1 cellular context compared by ENCODE assay signal in genomic region chr6:158575550-158575949, GRCh38.
TF ChIP-seq lines count a peak whose summit lies in the region.

No MANE protein-coding gene starts in this region.

TF ChIP-seq in WTC11, 78 proteins besides CTCF, POLR2A, EP300 and RAD21 (continued from another document):
- TF ChIP-seq, protein P1, sequence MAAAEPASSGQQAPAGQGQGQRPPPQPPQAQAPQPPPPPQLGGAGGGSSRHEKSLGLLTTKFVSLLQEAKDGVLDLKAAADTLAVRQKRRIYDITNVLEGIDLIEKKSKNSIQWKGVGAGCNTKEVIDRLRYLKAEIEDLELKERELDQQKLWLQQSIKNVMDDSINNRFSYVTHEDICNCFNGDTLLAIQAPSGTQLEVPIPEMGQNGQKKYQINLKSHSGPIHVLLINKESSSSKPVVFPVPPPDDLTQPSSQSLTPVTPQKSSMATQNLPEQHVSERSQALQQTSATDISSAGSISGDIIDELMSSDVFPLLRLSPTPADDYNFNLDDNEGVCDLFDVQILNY (CRISPR knock-in tag; IDR thresholded peaks at IDR 0.05), result no peak
- no peak for TF ChIP-seq ZNF219 (CRISPR knock-in tag; IDR thresholded peaks at IDR 0.05; ENCODE audit: borderline replicate concordance)
- TF ChIP-seq NFATC4 (CRISPR knock-in tag; IDR thresholded peaks at IDR 0.05), result no peak
- TF ChIP-seq ZNF121 (CRISPR knock-in tag; IDR thresholded peaks at IDR 0.05), result no peak
- no peak for TF ChIP-seq SMAD4 (CRISPR knock-in tag; IDR thresholded peaks at IDR 0.05)
- no peak for TF ChIP-seq ERG (CRISPR knock-in tag; IDR thresholded peaks at IDR 0.05)
- no peak for TF ChIP-seq NR1H2 (CRISPR knock-in tag; IDR thresholded peaks at IDR 0.05)
- TF ChIP-seq, protein P2, sequence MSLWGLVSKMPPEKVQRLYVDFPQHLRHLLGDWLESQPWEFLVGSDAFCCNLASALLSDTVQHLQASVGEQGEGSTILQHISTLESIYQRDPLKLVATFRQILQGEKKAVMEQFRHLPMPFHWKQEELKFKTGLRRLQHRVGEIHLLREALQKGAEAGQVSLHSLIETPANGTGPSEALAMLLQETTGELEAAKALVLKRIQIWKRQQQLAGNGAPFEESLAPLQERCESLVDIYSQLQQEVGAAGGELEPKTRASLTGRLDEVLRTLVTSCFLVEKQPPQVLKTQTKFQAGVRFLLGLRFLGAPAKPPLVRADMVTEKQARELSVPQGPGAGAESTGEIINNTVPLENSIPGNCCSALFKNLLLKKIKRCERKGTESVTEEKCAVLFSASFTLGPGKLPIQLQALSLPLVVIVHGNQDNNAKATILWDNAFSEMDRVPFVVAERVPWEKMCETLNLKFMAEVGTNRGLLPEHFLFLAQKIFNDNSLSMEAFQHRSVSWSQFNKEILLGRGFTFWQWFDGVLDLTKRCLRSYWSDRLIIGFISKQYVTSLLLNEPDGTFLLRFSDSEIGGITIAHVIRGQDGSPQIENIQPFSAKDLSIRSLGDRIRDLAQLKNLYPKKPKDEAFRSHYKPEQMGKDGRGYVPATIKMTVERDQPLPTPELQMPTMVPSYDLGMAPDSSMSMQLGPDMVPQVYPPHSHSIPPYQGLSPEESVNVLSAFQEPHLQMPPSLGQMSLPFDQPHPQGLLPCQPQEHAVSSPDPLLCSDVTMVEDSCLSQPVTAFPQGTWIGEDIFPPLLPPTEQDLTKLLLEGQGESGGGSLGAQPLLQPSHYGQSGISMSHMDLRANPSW (CRISPR knock-in tag; conservative IDR thresholded peaks at IDR 0.05; ENCODE audit: low read depth), result no peak
- no peak for TF ChIP-seq ZNF317 (CRISPR knock-in tag; IDR thresholded peaks at IDR 0.05; ENCODE audit: borderline replicate concordance, low read depth)
- TF ChIP-seq, protein P3, sequence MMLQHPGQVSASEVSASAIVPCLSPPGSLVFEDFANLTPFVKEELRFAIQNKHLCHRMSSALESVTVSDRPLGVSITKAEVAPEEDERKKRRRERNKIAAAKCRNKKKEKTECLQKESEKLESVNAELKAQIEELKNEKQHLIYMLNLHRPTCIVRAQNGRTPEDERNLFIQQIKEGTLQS (CRISPR knock-in tag; conservative IDR thresholded peaks at IDR 0.05), result no peak
- no peak for TF ChIP-seq ZNF416 (CRISPR knock-in tag; IDR thresholded peaks at IDR 0.05)
